Comparison of ENCODE assay signal across 1 cellular context in the genomic region with DNA sequence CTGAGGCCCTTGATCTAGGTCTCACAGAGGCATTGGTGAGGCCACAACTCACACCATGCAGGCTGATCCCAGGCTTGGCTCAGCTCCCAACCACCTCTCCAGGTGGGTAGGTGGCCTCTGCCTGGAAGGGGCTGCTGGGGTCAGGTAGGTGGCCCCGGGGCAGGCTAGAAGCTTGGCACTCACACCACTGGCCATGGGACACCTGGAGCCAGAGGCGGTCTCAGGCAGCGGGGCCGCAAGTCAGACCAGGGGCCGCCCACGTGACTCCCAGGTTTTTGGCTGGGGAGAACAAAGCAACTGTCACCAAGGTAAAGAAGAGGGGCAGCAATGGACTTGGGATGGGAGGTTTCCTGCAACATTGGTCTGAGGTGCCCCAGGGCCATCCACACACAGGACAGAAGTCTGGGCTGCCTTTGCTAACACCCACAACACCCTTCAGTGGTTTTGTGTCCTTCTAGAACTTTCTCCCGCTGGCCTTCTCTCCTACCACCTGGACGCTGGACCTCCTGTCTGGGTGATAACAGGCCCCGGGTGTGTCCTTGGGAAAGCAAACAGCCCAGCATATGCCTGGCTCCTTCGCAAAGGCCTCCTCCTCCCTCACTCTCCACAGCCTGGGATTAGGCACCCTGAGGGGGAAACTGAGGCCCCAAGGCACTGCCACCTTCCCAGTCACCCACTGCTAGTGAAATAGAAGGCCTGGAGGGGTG.
TF ChIP-seq lines count a peak whose summit lies in the region.

No MANE protein-coding gene starts in this region.

TF ChIP-seq in K562, 482 proteins besides CTCF, POLR2A, EP300 and RAD21 (continued from another document):
- TF ChIP-seq ETV5 (CRISPR knock-in tag; IDR thresholded peaks at IDR 0.05; ENCODE audit: low read depth) (no peak), E2F3 (CRISPR knock-in tag; IDR thresholded peaks at IDR 0.05) (no peak), KDM4B (IDR thresholded peaks at IDR 0.05; ENCODE audit: borderline replicate concordance in 2 of 2, low read depth in 1 of 2) (0 out of 4 replicates have a peak, but pooled peaks of 1 of the 2 experiments have one; percentile 3), PRPF4 (IDR thresholded peaks at IDR 0.05; ENCODE audit: insufficient read depth, low read depth, low read length, poor library complexity, severe bottlenecking) (no peak)
- TF ChIP-seq, protein P1, sequence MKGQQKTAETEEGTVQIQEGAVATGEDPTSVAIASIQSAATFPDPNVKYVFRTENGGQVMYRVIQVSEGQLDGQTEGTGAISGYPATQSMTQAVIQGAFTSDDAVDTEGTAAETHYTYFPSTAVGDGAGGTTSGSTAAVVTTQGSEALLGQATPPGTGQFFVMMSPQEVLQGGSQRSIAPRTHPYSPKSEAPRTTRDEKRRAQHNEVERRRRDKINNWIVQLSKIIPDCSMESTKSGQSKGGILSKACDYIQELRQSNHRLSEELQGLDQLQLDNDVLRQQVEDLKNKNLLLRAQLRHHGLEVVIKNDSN (CRISPR knock-in tag; IDR thresholded peaks at IDR 0.05): peak; percentile 51; the same call in 1 of the 2 replicates
- TF ChIP-seq, protein P2, sequence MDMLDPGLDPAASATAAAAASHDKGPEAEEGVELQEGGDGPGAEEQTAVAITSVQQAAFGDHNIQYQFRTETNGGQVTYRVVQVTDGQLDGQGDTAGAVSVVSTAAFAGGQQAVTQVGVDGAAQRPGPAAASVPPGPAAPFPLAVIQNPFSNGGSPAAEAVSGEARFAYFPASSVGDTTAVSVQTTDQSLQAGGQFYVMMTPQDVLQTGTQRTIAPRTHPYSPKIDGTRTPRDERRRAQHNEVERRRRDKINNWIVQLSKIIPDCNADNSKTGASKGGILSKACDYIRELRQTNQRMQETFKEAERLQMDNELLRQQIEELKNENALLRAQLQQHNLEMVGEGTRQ (CRISPR knock-in tag; IDR thresholded peaks at IDR 0.05): peak; percentile 8; the same call in 1 of the 2 replicates
